ENCODE assay signal across 8 cellular contexts in the genomic region with DNA sequence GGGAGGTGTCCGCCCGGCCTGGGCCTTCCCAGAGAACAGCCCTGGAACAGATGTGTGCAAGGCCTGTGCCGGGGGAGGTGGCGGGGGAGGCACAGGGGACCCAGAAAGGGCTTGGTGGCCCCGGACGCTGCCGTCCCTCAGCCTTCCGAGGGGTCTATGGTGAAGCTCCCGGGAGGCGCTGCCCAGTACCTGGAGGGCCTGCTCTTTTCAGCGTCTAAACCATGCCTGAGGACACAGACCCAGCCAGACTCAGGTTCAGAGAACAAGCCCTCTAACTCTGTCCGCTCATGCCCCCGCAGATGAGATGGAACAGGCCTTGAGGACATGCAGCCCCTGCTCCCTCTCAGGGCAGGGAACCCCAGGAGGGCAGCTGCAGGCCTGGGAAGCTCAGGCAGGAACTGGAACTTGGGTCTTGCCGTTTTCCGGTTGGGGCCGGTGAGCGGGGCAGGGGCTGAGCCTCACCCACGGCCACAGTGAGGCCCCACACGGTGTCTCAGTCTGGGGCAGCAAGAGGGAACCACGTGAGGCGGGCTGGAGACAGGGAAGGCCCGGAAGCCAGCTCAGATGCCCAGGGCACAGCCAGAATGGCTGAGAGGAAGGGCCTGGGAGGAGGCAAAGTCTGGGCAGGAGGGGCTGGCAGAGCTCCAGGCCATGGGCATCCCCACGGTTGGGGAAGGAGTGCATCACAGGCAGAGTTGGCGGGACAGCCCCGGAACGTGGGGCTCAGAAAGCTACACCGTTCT. TPM values are rescaled to one million over a fixed set of nuclear protein-coding genes. Genes with fewer than 3 reads are reported as not detected.
DNase-seq lines count a peak whose midpoint lies in the region; ATAC-seq and TF ChIP-seq lines count a peak whose summit lies in the region.

No MANE protein-coding gene starts in this region.

- TF ChIP-seq CTCF in PC-3 (conservative IDR thresholded peaks at IDR 0.05; ENCODE audit: low read depth, low read length) (no peak), ascending aorta (IDR thresholded peaks at IDR 0.05) (no peak), spleen (IDR thresholded peaks at IDR 0.05 in 8 of 11, conservative IDR thresholded peaks at IDR 0.05 in 3 of 11) (no peak)

- peaks cover 56% of the 10 kb centered on the region for H3F3A ChIP-seq in PC-3 (ENCODE audit: low read length, unreplicated experiment)

- no peak overlapping the region for H3K4me3 ChIP-seq in CD8-positive, alpha-beta memory T cell (ENCODE audit: low read length)
- H3K4me3 ChIP-seq in PC-3 (ENCODE audit: low read length), result no peak overlapping the region
- peak overlapping the region in 1 of 2 donors; percentile 21 for H3K4me3 ChIP-seq in ascending aorta
- H3K4me3 ChIP-seq in spleen, result peak overlapping the region in 1 of 8 donors; percentile 27

- DNase-seq in CD8-positive, alpha-beta memory T cell, result peak in 1 of 5 donors; percentile 47
- peak; percentile 74 for DNase-seq in PC-3
- DNase-seq in ascending aorta (ENCODE audit: low spot score in 2 of 2), result peak; percentile 75 to 91
- DNase-seq in hippocampal formation (lab: John Stamatoyannopoulos, UW), result peak; percentile 50 to 59
- DNase-seq in spleen, result peak; percentile 91
- no peak for DNase-seq in NCI-H345 (lab: John Stamatoyannopoulos, UW)
- DNase-seq in NCI-H2081 treated with DMSO at 0.1 percent for 48 hours (lab: John Stamatoyannopoulos, UW), result no peak
- no peak for DNase-seq in COR-L47 (lab: John Stamatoyannopoulos, UW)

- CTCF ChIA-PET in CD8-positive, alpha-beta memory T cell (lab: Charles Lee), result interaction anchor here (1.1 kb wide), 1 partner anchor 76 kb away, joined by 4 read pairs; the partner anchor contains the start of gene CD7
- CTCF ChIA-PET in PC-3 (lab: Charles Lee), result interaction anchor here (0.6 to 1.8 kb wide), 3 partner anchors 35 to 204 kb away, joined by 3 to 5 read pairs (median 3); partner anchors contain the start of gene DCXR

- peak overlapping the region in 1 of 7 donors; percentile 4 for H3K4me3 Mint-ChIP-seq in CD8-positive, alpha-beta memory T cell

- H3K27ac Mint-ChIP-seq in CD8-positive, alpha-beta memory T cell, result peak overlapping the region in 5 of 8 donors; percentile 47 to 71 (median 64)

- BruUV-seq in PC-3 (replicated peaks; lab: Mats Ljungman, UMichigan), result no TSS peak

- no peaks in the 10 kb centered on the region for H3K9me3 ChIP-seq in CD8-positive, alpha-beta memory T cell (ENCODE audit: low read length)
- H3K9me3 ChIP-seq in PC-3 (ENCODE audit: low read length), result no peaks in the 10 kb centered on the region
- no peaks in the 10 kb centered on the region for H3K9me3 ChIP-seq in ascending aorta
- no peaks in the 10 kb centered on the region for H3K9me3 ChIP-seq in spleen

- peaks cover 38% of the 10 kb centered on the region for H3K4me1 ChIP-seq in CD8-positive, alpha-beta memory T cell (ENCODE audit: insufficient read depth, low read length)
- H3K4me1 ChIP-seq in PC-3 (ENCODE audit: insufficient read depth, low read length) (peaks cover 42% of the 10 kb centered on the region), ascending aorta (peaks cover 40 to 50% of the 10 kb centered on the region in 2 donors), spleen (peaks cover 50 to 98% (median 80%) of the 10 kb centered on the region in 6 donors)

- 29 to 52% (median 40%) methylated on average over 17 to 27 of the region's 27 CpGs for WGBS in spleen, 5 donors

- no peak overlapping the region for H3K9ac ChIP-seq in PC-3 (ENCODE audit: low read length)

- intact Hi-C loops in PC-3 (cut with micrococcal nuclease) (loop anchor here (5.0 to 10.0 kb wide), 2 partner anchors 34 to 213 kb away; partner anchors contain the start of genes CYBC1 and NARF), ascending aorta (cut with DNase I) (loop anchor here (5.0 kb wide), 1 partner anchor 34 kb away; no protein-coding TSS in a partner anchor), spleen (cut with DNase I; ENCODE audit: low total_unique reads) (no loop called here)

- peaks cover 25 to 71% (median 32%) of the 10 kb centered on the region in 3 donors for H3K4me1 Mint-ChIP-seq in CD8-positive, alpha-beta memory T cell

- H3K9me2 ChIP-seq in PC-3 (replicated peaks; ENCODE audit: low read length), result no peaks in the 10 kb centered on the region

- TF ChIP-seq POLR2A in spleen (IDR thresholded peaks at IDR 0.05), result no peak

- peaks cover 43% of the 10 kb centered on the region for H3K79me2 ChIP-seq in PC-3 (ENCODE audit: low read length)

- peaks cover 41% of the 10 kb centered on the region for H4K20me1 ChIP-seq in PC-3 (ENCODE audit: low read length)

- peak overlapping the region; percentile 70 for H3K27ac ChIP-seq in CD8-positive, alpha-beta memory T cell (ENCODE audit: low read depth, low read length)
- H3K27ac ChIP-seq in PC-3 (ENCODE audit: low read length) (peak overlapping the region; percentile 68), ascending aorta (peak overlapping the region; percentile 66 to 77), spleen (peak overlapping the region; percentile 15 to 100 (median 76))

- H3K4me2 ChIP-seq in PC-3 (ENCODE audit: low read length), result no peak overlapping the region

- H2AFZ ChIP-seq in PC-3 (ENCODE audit: low read length), result no peak overlapping the region

- peaks cover 37% of the 10 kb centered on the region for H3K36me3 ChIP-seq in CD8-positive, alpha-beta memory T cell (ENCODE audit: insufficient read depth, low read length)
- H3K36me3 ChIP-seq in PC-3 (ENCODE audit: low read depth, low read length) (peaks cover 45% of the 10 kb centered on the region), ascending aorta (peaks cover 62 to 63% of the 10 kb centered on the region in 2 donors), spleen (peaks cover 8 to 99% (median 66%) of the 10 kb centered on the region in 6 donors)

- peaks cover 0 to 4% (median 0%) of the 10 kb centered on the region in 5 donors for H3K9me3 Mint-ChIP-seq in CD8-positive, alpha-beta memory T cell

- H3K36me3 Mint-ChIP-seq in CD8-positive, alpha-beta memory T cell, result peaks cover 3 to 62% (median 8%) of the 10 kb centered on the region in 3 donors

- no peaks in the 10 kb centered on the region for H3K27me3 ChIP-seq in CD8-positive, alpha-beta memory T cell (ENCODE audit: insufficient read depth, low read length, poor library complexity, severe bottlenecking)
- H3K27me3 ChIP-seq in PC-3 (ENCODE audit: low read length) (no peaks in the 10 kb centered on the region), ascending aorta (no peaks in the 10 kb centered on the region), spleen (replicated peaks in 1 of 7) (no peaks in the 10 kb centered on the region)

- POLR2A ChIA-PET in CD8-positive, alpha-beta memory T cell (lab: Charles Lee), result no interaction called here
- POLR2A ChIA-PET in PC-3 (lab: Charles Lee; ENCODE audit: unreplicated experiment), result interaction anchor here (0.5 kb wide), 1 partner anchor 93 kb away, joined by 4 read pairs; no protein-coding TSS in a partner anchor

- ATAC-seq in PC-3, result peak; percentile 51

- H3K27me3 Mint-ChIP-seq in CD8-positive, alpha-beta memory T cell, result no peaks in the 10 kb centered on the region

RNA-seq across cellular contexts. Expression of gene SLC16A3, which starts 12.5 kb away (rescaled TPM):
- total RNA-seq in CD8-positive, alpha-beta memory T cell, result 10 to 100 TPM; 27.5 to 31.8 TPM
- polyA plus RNA-seq in CD8-positive, alpha-beta memory T cell, result 3.3 TPM
- total RNA-seq in PC-3 (2014; rRNA removed), result 286 and 447 TPM in 2 replicates
- total RNA-seq in ascending aorta, result 253 TPM
- 100 to 1,000 TPM in 3 of 7 donors, 10 to 100 TPM in 4; 41.7 to 185 (median 91.6) TPM for total RNA-seq in spleen
- 10 to 100 TPM; 11.1 to 28.2 (median 16.5) TPM for polyA plus RNA-seq in spleen

RNA-seq across cellular contexts. Expression of gene CCDC57, which starts 28.7 kb away (rescaled TPM):
- 10 to 100 TPM; 69.8 to 77.6 TPM for total RNA-seq in CD8-positive, alpha-beta memory T cell
- polyA plus RNA-seq in CD8-positive, alpha-beta memory T cell, result 39.2 TPM
- total RNA-seq in PC-3 (2014; rRNA removed), result 35.0 and 36.6 TPM in 2 replicates
- total RNA-seq in ascending aorta, result 12.8 TPM
- total RNA-seq in spleen, result 10 to 100 TPM; 28.8 to 59.6 (median 43.6) TPM
- polyA plus RNA-seq in spleen, result 100 to 1,000 TPM in 1 of 3 donors, 10 to 100 TPM in 2; 82.4 to 164 (median 83.0) TPM

RNA-seq across cellular contexts. Expression of gene CSNK1D, which starts 32.1 kb away (rescaled TPM):
- 100 to 1,000 TPM; 129 to 141 TPM for total RNA-seq in CD8-positive, alpha-beta memory T cell
- 74.6 TPM for polyA plus RNA-seq in CD8-positive, alpha-beta memory T cell
- 58.6 and 73.5 TPM in 2 replicates for total RNA-seq in PC-3 (2014; rRNA removed)
- 86.8 TPM for total RNA-seq in ascending aorta
- total RNA-seq in spleen, result 100 to 1,000 TPM in 5 of 7 donors, 10 to 100 TPM in 2; 74.3 to 216 (median 160) TPM
- polyA plus RNA-seq in spleen, result 100 to 1,000 TPM in 1 of 3 donors, 10 to 100 TPM in 2; 46.5 to 122 (median 67.2) TPM

Comparison
In these comparisons a context has a peak if more than half of its experiments do, and no peak if none do; other contexts are left out.
1. DNase-seq: peak in PC-3 (single experiment), ascending aorta (2 of 2), hippocampal formation (2 of 2) and spleen (single experiment); none in NCI-H345 (single experiment), NCI-H2081 treated with DMSO at 0.1 percent for 48 hours (single experiment) and COR-L47 (single experiment).
2. Peak in every context shown above with its lines, with median percentiles within 50 percentile points of each other: H3K27ac ChIP-seq.